In the genomic region with DNA sequence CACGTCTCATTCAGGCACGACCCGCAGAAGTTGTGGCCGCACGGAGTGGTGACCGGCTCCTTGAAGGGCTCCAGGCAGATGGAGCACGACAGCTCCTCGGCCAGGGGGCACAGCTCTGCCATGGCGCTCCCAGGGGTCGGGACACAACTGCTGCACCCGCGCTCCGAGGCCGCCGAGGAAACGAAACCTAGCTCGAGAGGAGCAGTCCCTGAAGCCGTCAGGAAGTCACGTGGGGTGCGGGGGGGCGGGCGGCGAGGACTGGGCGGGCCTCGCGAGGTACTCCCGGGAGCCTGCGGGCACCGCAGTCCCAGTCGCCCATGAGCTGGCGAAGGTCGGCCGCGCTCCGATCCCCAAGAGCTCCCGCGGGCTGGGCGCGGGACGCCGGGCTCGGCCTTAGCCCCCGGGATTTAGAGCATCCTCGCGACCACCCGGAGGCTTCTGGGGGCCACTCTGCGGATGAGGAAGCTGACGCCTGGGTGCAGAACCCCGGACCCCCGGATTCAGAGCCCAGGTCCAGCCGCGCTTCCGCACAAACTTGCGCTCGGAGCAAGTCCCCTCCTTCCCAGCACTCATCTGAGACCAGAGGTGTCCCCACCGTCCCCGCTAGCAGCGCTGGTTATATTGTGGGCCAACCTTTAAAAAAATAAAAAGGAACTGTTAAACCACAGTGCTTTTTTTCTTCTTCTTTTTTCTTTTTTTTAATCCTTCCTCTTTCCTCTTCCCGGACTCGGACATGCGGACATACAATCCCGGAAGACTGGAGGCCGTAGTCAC, we compare ENCODE assay signal across 8 cellular contexts. TPM values are rescaled to one million over a fixed set of nuclear protein-coding genes. Genes with fewer than 3 reads are reported as not detected.
DNase-seq lines count a peak whose midpoint lies in the region; ATAC-seq and TF ChIP-seq lines count a peak whose summit lies in the region.

A gene with protein sequence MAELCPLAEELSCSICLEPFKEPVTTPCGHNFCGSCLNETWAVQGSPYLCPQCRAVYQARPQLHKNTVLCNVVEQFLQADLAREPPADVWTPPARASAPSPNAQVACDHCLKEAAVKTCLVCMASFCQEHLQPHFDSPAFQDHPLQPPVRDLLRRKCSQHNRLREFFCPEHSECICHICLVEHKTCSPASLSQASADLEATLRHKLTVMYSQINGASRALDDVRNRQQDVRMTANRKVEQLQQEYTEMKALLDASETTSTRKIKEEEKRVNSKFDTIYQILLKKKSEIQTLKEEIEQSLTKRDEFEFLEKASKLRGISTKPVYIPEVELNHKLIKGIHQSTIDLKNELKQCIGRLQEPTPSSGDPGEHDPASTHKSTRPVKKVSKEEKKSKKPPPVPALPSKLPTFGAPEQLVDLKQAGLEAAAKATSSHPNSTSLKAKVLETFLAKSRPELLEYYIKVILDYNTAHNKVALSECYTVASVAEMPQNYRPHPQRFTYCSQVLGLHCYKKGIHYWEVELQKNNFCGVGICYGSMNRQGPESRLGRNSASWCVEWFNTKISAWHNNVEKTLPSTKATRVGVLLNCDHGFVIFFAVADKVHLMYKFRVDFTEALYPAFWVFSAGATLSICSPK (minus strand): TSS at position 183 of the 774 bp plus-strand sequence. CDS start 61 bp downstream, at position 122.

- H3K4me2 ChIP-seq in hepatocyte, result peak within 1 kb of the TSS; percentile 94

- peaks cover 41% of the 10 kb centered on the region for H3K79me2 ChIP-seq in hepatocyte

- ATAC-seq in GM18505 (IDR thresholded peaks at IDR 0.05; ENCODE audit: unreplicated experiment) (peak; percentile 67), HG02970 (IDR thresholded peaks at IDR 0.05; ENCODE audit: low FRiP score, unreplicated experiment) (peak; percentile 63)

- no peaks in the 10 kb centered on the region for H3K9me2 ChIP-seq in hepatocyte (replicated peaks; ENCODE audit: insufficient read depth)

- no peaks in the 10 kb centered on the region for H4K20me1 ChIP-seq in hepatocyte (ENCODE audit: insufficient read depth, poor library complexity, severe bottlenecking)

- H3K27ac ChIP-seq in hepatocyte, result peak within 1 kb of the TSS; percentile 94

- H2AFZ ChIP-seq in hepatocyte, result peak within 1 kb of the TSS; percentile 82

- TF ChIP-seq CTCF in astrocyte of the cerebellum (IDR thresholded peaks at IDR 0.05; ENCODE audit: low read depth, low read length, missing control alignments), result no peak
- no peak for TF ChIP-seq CTCF in hepatocyte (IDR thresholded peaks at IDR 0.05; ENCODE audit: poor library complexity)

- in situ Hi-C loops in astrocyte of the cerebellum (cut with HindIII; ENCODE audit: low sequenced_read_pairs), result no loop called here

- TF ChIP-seq POLR2A in GM18505 (IDR thresholded peaks at IDR 0.05; ENCODE audit: borderline replicate concordance, extremely low read depth, insufficient read depth, insufficient read length), result peak; percentile 100

- DNase-seq in NCI-H2029 treated with DMSO at 0.1 percent for 48 hours (lab: John Stamatoyannopoulos, UW) (peak; percentile 60), T-helper 9 cell (peak; percentile 91), astrocyte of the cerebellum (ENCODE audit: low read depth) (peak; percentile 26), hepatocyte (ENCODE audit: low spot score) (peak; percentile 95), retina (peak; percentile 91), OCI-M2 (lab: John Stamatoyannopoulos, UW; ENCODE audit: unreplicated experiment) (no peak)

- H3K4me3 ChIP-seq in astrocyte of the cerebellum (ENCODE audit: low read depth, low read length) (peak within 1 kb of the TSS; percentile 67), hepatocyte (peak within 1 kb of the TSS; percentile 89)

- H3K4me1 ChIP-seq in hepatocyte (ENCODE audit: insufficient read depth), result peaks cover 21% of the 10 kb centered on the region

- no peaks in the 10 kb centered on the region for H3K9me3 ChIP-seq in hepatocyte (ENCODE audit: low read depth)

- no peaks in the 10 kb centered on the region for H3K36me3 ChIP-seq in hepatocyte (replicated peaks; ENCODE audit: insufficient read depth, low read depth)

- 2% methylated on average over 42 of the region's 63 CpGs for WGBS in hepatocyte (ENCODE audit: low lambda C conversion rate, missing lambda C conversion rate)

- H3K27me3 ChIP-seq in hepatocyte, result no peaks in the 10 kb centered on the region

RNA-seq across cellular contexts. Expression of the gene that starts here (rescaled TPM):
- total RNA-seq in hepatocyte, result 24.6 and 26.3 TPM in 2 replicates
- polyA plus RNA-seq in hepatocyte, result 9.1 and 11.4 TPM in 2 replicates
